In the genomic region with DNA sequence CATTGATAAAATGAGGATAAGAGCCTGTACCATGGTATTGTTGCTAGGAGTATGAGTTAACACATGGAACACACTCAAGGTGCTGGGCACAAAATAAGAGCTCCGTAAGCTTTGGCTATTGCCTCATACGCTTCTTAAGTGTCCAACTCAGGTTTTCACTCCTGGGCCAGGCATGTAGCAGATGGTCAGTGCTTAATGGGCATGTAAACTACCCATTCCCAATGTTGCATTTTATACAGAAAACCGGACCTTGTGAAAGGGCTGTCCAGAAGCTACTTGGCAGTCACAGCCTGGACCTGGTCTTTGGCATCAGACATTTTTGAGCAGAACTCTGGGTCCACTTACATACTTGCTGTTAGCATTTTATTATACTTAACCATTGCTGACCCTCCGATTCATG, we compare ENCODE assay signal across 20 cellular contexts. TPM values are rescaled to one million over a fixed set of nuclear protein-coding genes. Genes with fewer than 3 reads are reported as not detected.
DNase-seq lines count a peak whose midpoint lies in the region; ATAC-seq and TF ChIP-seq lines count a peak whose summit lies in the region.
"Had no signal": no experiment of that assay in that cellular context is flagged by ENCODE, and none has a peak within 500 bp of the region (broad histone marks: within the 10 kb centered on the region; RNA-seq: fewer than 3 reads in every experiment).

No MANE protein-coding gene starts in this region.

- TF ChIP-seq EP300 in stomach (IDR thresholded peaks at IDR 0.05) = no peak

- TF ChIP-seq CTCF in DOHH2 (IDR thresholded peaks at IDR 0.05; ENCODE audit: low read depth, low read length, poor library complexity, severe bottlenecking) (no peak), OCI-LY1 (IDR thresholded peaks at IDR 0.05; ENCODE audit: low read length) (no peak), stomach (IDR thresholded peaks at IDR 0.05) (no peak)

- H3K79me2 ChIP-seq in DOHH2 (ENCODE audit: control insufficient read depth, low read length) (peaks cover 90% of the 10 kb centered on the region), OCI-LY1 (ENCODE audit: insufficient read depth, low read length) (peaks cover 66% of the 10 kb centered on the region)

- H3F3A ChIP-seq in DOHH2 (ENCODE audit: control insufficient read depth, insufficient read depth) (no peaks in the 10 kb centered on the region), OCI-LY1 (ENCODE audit: insufficient read depth, low read length) (no peaks in the 10 kb centered on the region)

- H3K4me1 ChIP-seq in BLaER1 treated with 17β-estradiol and CSF1 and Interleukin-3, amounts not matched to agents 10 nM and 100 nM = peaks cover 80 to 100% (median 96%) of the 10 kb centered on the region in 10 experiments
- peaks cover 97% of the 10 kb centered on the region for H3K4me1 ChIP-seq in DOHH2 (ENCODE audit: control insufficient read depth, low read length)
- H3K4me1 ChIP-seq in OCI-LY1 (ENCODE audit: insufficient read depth, low read length, severe bottlenecking) = peaks cover 100% of the 10 kb centered on the region
- H3K4me1 ChIP-seq in stomach = peaks cover 0 to 27% (median 10%) of the 10 kb centered on the region in 4 donors

- peak overlapping the region in 2 of 11 experiments; percentile 39 to 54; a peak in 3 of 22 replicates for H3K9ac ChIP-seq in BLaER1 treated with 17β-estradiol and CSF1 and Interleukin-3, amounts not matched to agents 10 nM and 100 nM
- peak overlapping the region; percentile 45; the same call in 1 of the 2 replicates for H3K9ac ChIP-seq in OCI-LY1 (ENCODE audit: low read length)

- peak overlapping the region in 6 of 11 experiments; percentile 38 to 85 (median 67); a peak in 11 of 22 replicates for H3K27ac ChIP-seq in BLaER1 treated with 17β-estradiol and CSF1 and Interleukin-3, amounts not matched to agents 10 nM and 100 nM
- H3K27ac ChIP-seq in DOHH2 (ENCODE audit: low read depth, low read length) (peak overlapping the region; percentile 48; the same call in 1 of the 2 replicates), OCI-LY1 (ENCODE audit: low read depth, low read length, poor library complexity, severe bottlenecking) (peak overlapping the region; percentile 97), stomach (no peak overlapping the region)
- H3K27ac ChIP-seq: SJCRH30 had no signal

- H3K9me3 ChIP-seq in BLaER1 treated with 17β-estradiol and CSF1 and Interleukin-3, amounts not matched to agents 10 nM and 100 nM (replicated peaks in 1 of 11) = peaks cover 15 to 26% (median 18%) of the 10 kb centered on the region in 11 experiments
- H3K9me3 ChIP-seq in DOHH2 (ENCODE audit: control insufficient read depth, insufficient read depth, low read length) (no peaks in the 10 kb centered on the region), OCI-LY1 (ENCODE audit: low read length) (no peaks in the 10 kb centered on the region), stomach (no peaks in the 10 kb centered on the region)
- H3K9me3 ChIP-seq: MG63, Peyer's patch, SJCRH30 had no signal

- peak overlapping the region in 10 of 11 experiments; percentile 71 to 93 (median 82); a peak in 19 of 22 replicates for H3K4me2 ChIP-seq in BLaER1 treated with 17β-estradiol and CSF1 and Interleukin-3, amounts not matched to agents 10 nM and 100 nM
- peak overlapping the region; percentile 81 for H3K4me2 ChIP-seq in DOHH2 (ENCODE audit: low read length)
- peak overlapping the region; percentile 64 for H3K4me2 ChIP-seq in OCI-LY1 (ENCODE audit: low read length)

- intact Hi-C loops in stomach (cut with DNase I; ENCODE audit: low total_unique reads) = no loop called here

- no peak for TF ChIP-seq POLR2A in stomach (IDR thresholded peaks at IDR 0.05)

- H2AFZ ChIP-seq in OCI-LY1 (ENCODE audit: low read length) = no peak overlapping the region

- ATAC-seq in HG02759 (IDR thresholded peaks at IDR 0.05; ENCODE audit: unreplicated experiment) (no peak), HG02852 (IDR thresholded peaks at IDR 0.05; ENCODE audit: unreplicated experiment) (no peak)

- peaks cover 22 to 47% (median 34%) of the 10 kb centered on the region in 11 experiments; a peak in 21 of 22 replicates for H3K36me3 ChIP-seq in BLaER1 treated with 17β-estradiol and CSF1 and Interleukin-3, amounts not matched to agents 10 nM and 100 nM
- H3K36me3 ChIP-seq in DOHH2 (ENCODE audit: control insufficient read depth, low read length) (peaks cover 42% of the 10 kb centered on the region), OCI-LY1 (ENCODE audit: insufficient read depth, low read length) (peaks cover 22% of the 10 kb centered on the region; the same call in 1 of the 2 replicates), stomach (peaks cover 0 to 3% (median 0%) of the 10 kb centered on the region in 4 donors)
- H3K36me3 ChIP-seq: MG63, SJCRH30 had no signal

- WGBS in stomach, 5 donors = 88 to 99% (median 92%) methylated on average over 4 of the region's 4 CpGs

- peaks cover 0 to 79% (median 2%) of the 10 kb centered on the region in 11 experiments; a peak in 10 of 22 replicates for H4K20me1 ChIP-seq in BLaER1 treated with 17β-estradiol and CSF1 and Interleukin-3, amounts not matched to agents 10 nM and 100 nM
- no peaks in the 10 kb centered on the region for H4K20me1 ChIP-seq in DOHH2 (ENCODE audit: control insufficient read depth, insufficient read depth, low read depth, low read length)
- H4K20me1 ChIP-seq in OCI-LY1 (ENCODE audit: insufficient read depth, low read length) = no peaks in the 10 kb centered on the region

- H3K9me2 ChIP-seq in DOHH2 (replicated peaks; ENCODE audit: control insufficient read depth, low read length) = no peaks in the 10 kb centered on the region
- no peaks in the 10 kb centered on the region for H3K9me2 ChIP-seq in OCI-LY1 (ENCODE audit: low read depth, low read length)

- H3K27me3 ChIP-seq in BLaER1 treated with 17β-estradiol and CSF1 and Interleukin-3, amounts not matched to agents 10 nM and 100 nM = no peaks in the 10 kb centered on the region
- H3K27me3 ChIP-seq in DOHH2 (ENCODE audit: control insufficient read depth, low read length) = 0 out of 2 replicates have a peak, but pooled peaks cover 3% of the 10 kb centered on the region
- no peaks in the 10 kb centered on the region for H3K27me3 ChIP-seq in OCI-LY1 (ENCODE audit: insufficient read depth, low read length)
- no peaks in the 10 kb centered on the region for H3K27me3 ChIP-seq in stomach
- H3K27me3 ChIP-seq: MG63, Peyer's patch, SJCRH30 had no signal

- H3K4me3 ChIP-seq in BLaER1 treated with 17β-estradiol and CSF1 and Interleukin-3, amounts not matched to agents 10 nM and 100 nM = no peak overlapping the region
- H3K4me3 ChIP-seq in DOHH2 (ENCODE audit: low read length) (peak overlapping the region; percentile 55), OCI-LY1 (ENCODE audit: low read depth, low read length, poor library complexity, severe bottlenecking) (no peak overlapping the region), stomach (no peak overlapping the region)
- H3K4me3 ChIP-seq: MG63, Peyer's patch, SJCRH30 had no signal

- DNase-seq in cerebellar nuclear complex (lab: John Stamatoyannopoulos, UW) = peak; percentile 15 to 21
- DNase-seq in stomach = no peak
- DNase-seq: H9, HFFc6, Kasumi-1, MG63, NCI-H1092, NCI-H1436, NCI-H187 treated with DMSO at 0.1 percent for 48 hours, NCI-H2227 treated with DMSO at 0.1 percent for 48 hours, NCI-H510A treated with DMSO at 0.1 percent for 48 hours, NCI-H748 treated with DMSO at 0.1 percent for 48 hours, Peyer's patch, SJCRH30, T-helper 1 cell had no signal

RNA-seq across cellular contexts. Expression of a gene that starts 26.9 kb away (rescaled TPM):
- total RNA-seq in stomach = 100 to 1,000 TPM in 1 of 5 donors, 10 to 100 TPM in 4; 35.0 to 125 (median 75.8) TPM
- 1 to 10 TPM; 3.9 to 5.4 (median 4.4) TPM for polyA plus RNA-seq in stomach

Comparison
In these comparisons a context has a peak if more than half of its experiments do, and no peak if none do; other contexts are left out.
1. H3K27ac ChIP-seq: peak in BLaER1 treated with 17β-estradiol and CSF1 and Interleukin-3, amounts not matched to agents 10 nM and 100 nM (6 of 11), DOHH2 (single experiment) and OCI-LY1 (single experiment); none in stomach (0 of 5).
2. Peak in every context shown above with its lines, with median percentiles within 50 percentile points of each other: H3K4me2 ChIP-seq.